ENCODE assay signal across 17 cellular contexts in the genomic region with DNA sequence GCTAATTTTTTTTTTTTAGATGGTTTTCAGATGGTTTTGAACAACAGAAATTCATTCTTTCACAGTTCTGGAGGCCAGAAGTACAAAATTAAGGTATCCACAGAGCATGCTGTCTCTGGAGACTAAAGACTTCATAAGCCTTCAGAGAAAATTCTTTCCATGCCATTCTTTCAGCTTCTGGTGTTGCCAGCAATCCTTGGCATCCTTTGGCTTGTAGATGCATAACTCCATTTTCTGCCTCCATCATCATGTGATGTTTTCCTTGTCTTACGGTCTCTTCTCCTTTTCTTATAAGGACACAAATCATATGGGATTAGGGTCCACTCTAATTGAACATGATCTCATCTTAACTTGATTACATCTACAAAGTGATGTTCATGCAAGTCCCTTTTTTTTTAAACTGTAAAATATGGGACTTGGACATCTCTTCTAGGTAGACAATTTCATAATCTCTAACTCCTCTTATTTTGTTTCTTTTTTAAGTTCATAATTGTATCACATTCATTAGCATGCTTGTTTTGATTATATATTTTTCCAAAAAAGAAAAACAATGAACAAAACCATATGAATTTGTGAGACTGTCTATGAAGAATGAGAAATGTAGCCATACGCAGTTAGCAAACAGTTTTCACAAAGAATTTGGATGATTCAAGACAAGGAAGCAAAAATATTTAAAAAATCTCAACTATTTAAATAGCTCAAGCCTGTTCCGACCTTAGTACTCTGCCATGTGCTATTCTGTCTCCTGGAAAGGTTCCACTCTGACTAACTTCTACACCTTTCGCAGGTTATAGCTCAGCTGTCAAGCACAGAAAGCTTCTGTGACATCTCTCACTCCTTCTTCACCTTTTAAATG. TPM values are rescaled to one million over a fixed set of nuclear protein-coding genes. Genes with fewer than 3 reads are reported as not detected.
DNase-seq lines count a peak whose midpoint lies in the region; ATAC-seq and TF ChIP-seq lines count a peak whose summit lies in the region.
"Had no signal": no experiment of that assay in that cellular context is flagged by ENCODE, and none has a peak within 500 bp of the region (broad histone marks: within the 10 kb centered on the region; RNA-seq: fewer than 3 reads in every experiment).

No MANE protein-coding gene starts in this region.

- TF ChIP-seq POLR2A in vagina (IDR thresholded peaks at IDR 0.05): no peak

- H3F3A ChIP-seq in PC-3 (ENCODE audit: low read length, unreplicated experiment): no peaks in the 10 kb centered on the region

- H3K27ac ChIP-seq in PC-3 (ENCODE audit: low read length): no peak overlapping the region
- H3K27ac ChIP-seq in osteoblast (ENCODE audit: low read depth, low read length): peak overlapping the region; percentile 55
- no peak overlapping the region for H3K27ac ChIP-seq in vagina
- H3K27ac ChIP-seq: thyroid gland had no signal

- H3K9me3 ChIP-seq in PC-3 (ENCODE audit: low read length) (no peaks in the 10 kb centered on the region), osteoblast (ENCODE audit: low read depth, low read length) (no peaks in the 10 kb centered on the region), vagina (no peaks in the 10 kb centered on the region)
- H3K9me3 ChIP-seq: thyroid gland had no signal

- DNase-seq in EH (ENCODE audit: low read depth) (peak; percentile 77), PC-3 (peak; percentile 62), fibroblast of gingiva (ENCODE audit: low read depth) (peak; percentile 64), osteoblast (ENCODE audit: insufficient read length, low spot score, missing footprints) (peak; percentile 37), vagina (ENCODE audit: extremely low spot score in 2 of 2) (no peak)
- no peak for DNase-seq in activated naive CD4-positive, alpha-beta T cell (lab: John Stamatoyannopoulos, UW)
- DNase-seq: activated T-cell treated with anti-CD3 and anti-CD28 coated beads for 4 hours, DND-41, islet precursor cell, Kasumi-1, NCI-H2029, NCI-H748 treated with DMSO at 0.1 percent for 48 hours, T-helper 17 cell, thyroid gland had no signal

- BruUV-seq in PC-3 (replicated peaks; lab: Mats Ljungman, UMichigan): no TSS peak

- peaks cover 21% of the 10 kb centered on the region for H3K4me1 ChIP-seq in PC-3 (ENCODE audit: insufficient read depth, low read length)
- H3K4me1 ChIP-seq in osteoblast (ENCODE audit: insufficient read depth, low read length): peaks cover 4% of the 10 kb centered on the region
- no peaks in the 10 kb centered on the region for H3K4me1 ChIP-seq in vagina
- H3K4me1 ChIP-seq: thyroid gland had no signal

- peak; percentile 66 for ATAC-seq in PC-3
- no peak for ATAC-seq in GM18873 (IDR thresholded peaks at IDR 0.05; ENCODE audit: low FRiP score, unreplicated experiment)
- ATAC-seq in GM19035 (IDR thresholded peaks at IDR 0.05; ENCODE audit: unreplicated experiment): no peak
- ATAC-seq: T-helper 17 cell had no signal

- H4K20me1 ChIP-seq in PC-3 (ENCODE audit: low read length) (no peaks in the 10 kb centered on the region), osteoblast (ENCODE audit: insufficient read depth, low read length) (no peaks in the 10 kb centered on the region)

- intact Hi-C loops in PC-3 (cut with micrococcal nuclease) (no loop called here), vagina (cut with DNase I) (no loop called here)

- no peaks in the 10 kb centered on the region for H3K79me2 ChIP-seq in PC-3 (ENCODE audit: low read length)
- no peaks in the 10 kb centered on the region for H3K79me2 ChIP-seq in osteoblast (ENCODE audit: insufficient read depth, low read length)

- no peaks in the 10 kb centered on the region for H3K27me3 ChIP-seq in PC-3 (ENCODE audit: low read length)
- no peaks in the 10 kb centered on the region for H3K27me3 ChIP-seq in osteoblast (ENCODE audit: insufficient read depth, low read length)
- H3K27me3 ChIP-seq in vagina: no peaks in the 10 kb centered on the region
- H3K27me3 ChIP-seq: thyroid gland had no signal

- CTCF ChIA-PET in PC-3 (lab: Charles Lee): no interaction called here

- H3K36me3 ChIP-seq in PC-3 (ENCODE audit: low read depth, low read length): no peaks in the 10 kb centered on the region
- H3K36me3 ChIP-seq in osteoblast (ENCODE audit: insufficient read depth, low read length): no peaks in the 10 kb centered on the region
- no peaks in the 10 kb centered on the region for H3K36me3 ChIP-seq in vagina
- H3K36me3 ChIP-seq: thyroid gland had no signal

- no peaks in the 10 kb centered on the region for H3K9me2 ChIP-seq in PC-3 (replicated peaks; ENCODE audit: low read length)

- H2AFZ ChIP-seq in PC-3 (ENCODE audit: low read length): 0 out of 2 replicates have a peak overlapping the region, but pooled peaks have one; percentile 29
- H2AFZ ChIP-seq in osteoblast (ENCODE audit: low read length): peak overlapping the region; percentile 65

- POLR2A ChIA-PET in PC-3 (lab: Charles Lee; ENCODE audit: unreplicated experiment): no interaction called here

- TF ChIP-seq CTCF in PC-3 (conservative IDR thresholded peaks at IDR 0.05; ENCODE audit: low read depth, low read length) (no peak), osteoblast (IDR thresholded peaks at IDR 0.05; ENCODE audit: extremely low read depth, low read depth, low read length) (no peak), vagina (IDR thresholded peaks at IDR 0.05) (no peak)

- H3K4me3 ChIP-seq in PC-3 (ENCODE audit: low read length) (no peak overlapping the region), osteoblast (ENCODE audit: insufficient read depth, low read length) (peak overlapping the region; percentile 4), vagina (no peak overlapping the region)
- H3K4me3 ChIP-seq: thyroid gland had no signal

- H3K9ac ChIP-seq in PC-3 (ENCODE audit: low read length): no peak overlapping the region

- H3K4me2 ChIP-seq in PC-3 (ENCODE audit: low read length) (peak overlapping the region; percentile 49), osteoblast (ENCODE audit: insufficient read depth, low read length) (peak overlapping the region; percentile 37)

RNA-seq across cellular contexts. Expression of gene GIMD1, which starts 53.1 kb away (rescaled TPM):
- 0.22 TPM in 1 of 2 replicates, not detected in the other for total RNA-seq in PC-3 (2014; rRNA removed)
- not detected in 2 replicates for total RNA-seq in osteoblast
- not detected for total RNA-seq in vagina
- total RNA-seq: posterior vena cava, T-helper 17 cell, thyroid gland had no signal

Comparison
In these comparisons a context has a peak if more than half of its experiments do, and no peak if none do; other contexts are left out.
1. DNase-seq: peak in EH (single experiment), PC-3 (single experiment), fibroblast of gingiva (single experiment) and osteoblast (single experiment); none in activated naive CD4-positive, alpha-beta T cell (0 of 4) and vagina (0 of 2).